Comparison of ENCODE assay signal across 9 cellular contexts in the genomic region with DNA sequence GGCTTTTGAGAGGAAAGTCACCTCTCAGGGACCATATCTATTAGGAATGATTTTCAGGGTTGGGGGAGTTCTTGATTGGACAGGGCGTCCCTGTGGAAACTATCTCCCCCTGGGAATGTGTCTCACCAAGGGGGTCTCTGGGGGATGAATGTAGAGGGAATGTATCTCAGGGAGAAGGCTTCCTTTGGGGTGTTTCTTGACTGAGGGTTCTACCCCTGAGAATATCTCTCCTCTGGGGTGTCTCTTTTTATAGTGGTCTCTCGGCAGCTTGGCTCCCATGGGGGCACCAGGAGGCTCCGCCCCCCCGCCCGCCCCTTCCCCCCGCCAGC. TPM values are rescaled to one million over a fixed set of nuclear protein-coding genes. Genes with fewer than 3 reads are reported as not detected.
DNase-seq lines count a peak whose midpoint lies in the region; ATAC-seq and TF ChIP-seq lines count a peak whose summit lies in the region.
"Had no signal": no experiment of that assay in that cellular context is flagged by ENCODE, and none has a peak within 500 bp of the region (broad histone marks: within the 10 kb centered on the region; RNA-seq: fewer than 3 reads in every experiment).

No MANE protein-coding gene starts in this region.

- CTCF ChIA-PET in naive thymus-derived CD4-positive, alpha-beta T cell (lab: Charles Lee) = no interaction called here

- DNase-seq in DND-41 (no peak), WERI-Rb-1 (no peak), UCSD-AML1 (lab: John Stamatoyannopoulos, UW; ENCODE audit: unreplicated experiment) (no peak)
- DNase-seq in naive thymus-derived CD4-positive, alpha-beta T cell = no peak
- DNase-seq in activated effector memory CD4-positive, alpha-beta T cell treated with anti-CD3 and anti-CD28 coated beads, Interleukin-2, amount 50 U/mL, for 16 hours = no peak
- DNase-seq: NCI-H2107, T1000 had no signal

- TF ChIP-seq CTCF in DND-41 (IDR thresholded peaks at IDR 0.05; ENCODE audit: borderline replicate concordance, extremely low read depth, low read length, poor library complexity, severe bottlenecking) (no peak), WERI-Rb-1 (IDR thresholded peaks at IDR 0.05; ENCODE audit: low read depth, low read length) (no peak)

- peaks cover 0 to 4% (median 0%) of the 10 kb centered on the region in 5 donors for H3K36me3 Mint-ChIP-seq in naive thymus-derived CD4-positive, alpha-beta T cell

- H3K9me3 ChIP-seq in BLaER1 = no peaks in the 10 kb centered on the region
- H3K9me3 ChIP-seq in DND-41 (ENCODE audit: insufficient read depth, low read length, severe bottlenecking) = no peaks in the 10 kb centered on the region
- no peaks in the 10 kb centered on the region for H3K9me3 ChIP-seq in WERI-Rb-1 (ENCODE audit: severe bottlenecking)
- no peaks in the 10 kb centered on the region for H3K9me3 ChIP-seq in naive thymus-derived CD4-positive, alpha-beta T cell (ENCODE audit: control insufficient read depth in 2 of 3, low read length in 3 of 3)

- peak overlapping the region; percentile 37 to 73 (median 66) for H3K4me3 Mint-ChIP-seq in naive thymus-derived CD4-positive, alpha-beta T cell

- peak overlapping the region in 2 of 9 donors; percentile 10 to 24 for H3K27ac Mint-ChIP-seq in naive thymus-derived CD4-positive, alpha-beta T cell

- H2AFZ ChIP-seq in DND-41 (ENCODE audit: low read depth, low read length) = peak overlapping the region; percentile 47

- H3K27me3 Mint-ChIP-seq in naive thymus-derived CD4-positive, alpha-beta T cell = peaks cover 74 to 82% (median 76%) of the 10 kb centered on the region in 5 donors

- H3K9ac ChIP-seq in BLaER1 (no peak overlapping the region), DND-41 (ENCODE audit: low read depth, low read length) (peak overlapping the region; percentile 46)

- peaks cover 0 to 15% (median 5%) of the 10 kb centered on the region in 11 donors for H3K9me3 Mint-ChIP-seq in naive thymus-derived CD4-positive, alpha-beta T cell

- intact Hi-C loops in naive thymus-derived CD4-positive, alpha-beta T cell (cut with micrococcal nuclease) = no loop called here

- peak overlapping the region; percentile 74; the same call in 1 of the 2 replicates for H3K4me3 ChIP-seq in BLaER1
- H3K4me3 ChIP-seq in DND-41 (ENCODE audit: low read depth in 1 of 2, low read length in 2 of 2) = peak overlapping the region; percentile 16 to 60; a peak in 3 of 4 replicates
- peak overlapping the region; percentile 51 for H3K4me3 ChIP-seq in WERI-Rb-1 (ENCODE audit: low read depth, low read length)
- H3K4me3 ChIP-seq in naive thymus-derived CD4-positive, alpha-beta T cell (ENCODE audit: low read length) = peak overlapping the region; percentile 38

- POLR2A ChIA-PET in naive thymus-derived CD4-positive, alpha-beta T cell (lab: Charles Lee) = no interaction called here

- H3K27ac ChIP-seq in BLaER1 = no peak overlapping the region
- peak overlapping the region; percentile 48; the same call in 1 of the 2 replicates for H3K27ac ChIP-seq in DND-41 (ENCODE audit: low read length)
- H3K27ac ChIP-seq in WERI-Rb-1 = peak overlapping the region; percentile 81
- H3K27ac ChIP-seq in naive thymus-derived CD4-positive, alpha-beta T cell (ENCODE audit: low read depth, low read length) = no peak overlapping the region

- no peaks in the 10 kb centered on the region for H3K36me3 ChIP-seq in BLaER1
- H3K36me3 ChIP-seq in DND-41 (ENCODE audit: insufficient read depth, low read length) = no peaks in the 10 kb centered on the region
- H3K36me3 ChIP-seq in WERI-Rb-1 = no peaks in the 10 kb centered on the region
- no peaks in the 10 kb centered on the region for H3K36me3 ChIP-seq in naive thymus-derived CD4-positive, alpha-beta T cell (ENCODE audit: control insufficient read depth in 2 of 3, insufficient read depth in 3 of 3, low read length in 3 of 3)

- peak overlapping the region; percentile 79 for H3K4me2 ChIP-seq in BLaER1
- peak overlapping the region; percentile 89 for H3K4me2 ChIP-seq in DND-41 (ENCODE audit: insufficient read depth, low read length)

- peaks cover 44% of the 10 kb centered on the region for H3K4me1 ChIP-seq in BLaER1
- H3K4me1 ChIP-seq in DND-41 (ENCODE audit: insufficient read depth, low read length) = peaks cover 39% of the 10 kb centered on the region
- H3K4me1 ChIP-seq in naive thymus-derived CD4-positive, alpha-beta T cell (ENCODE audit: control insufficient read depth in 2 of 2, insufficient read depth in 2 of 2, low read length in 2 of 2) = peaks cover 5 to 8% of the 10 kb centered on the region in 2 donors

- no peak for ATAC-seq in DND-41 (ENCODE audit: insufficient read depth, low read depth)
- ATAC-seq in naive thymus-derived CD4-positive, alpha-beta T cell = no peak
- ATAC-seq in GM18498 (IDR thresholded peaks at IDR 0.05; ENCODE audit: unreplicated experiment) = no peak

- no peaks in the 10 kb centered on the region for H3K79me2 ChIP-seq in DND-41 (ENCODE audit: insufficient read depth, low read length)

- H4K20me1 ChIP-seq in BLaER1 = peaks cover 62% of the 10 kb centered on the region
- H4K20me1 ChIP-seq in DND-41 (ENCODE audit: insufficient read depth, low read length) = peaks cover 7% of the 10 kb centered on the region

- peaks cover 7 to 33% (median 23%) of the 10 kb centered on the region in 7 donors for H3K4me1 Mint-ChIP-seq in naive thymus-derived CD4-positive, alpha-beta T cell

- H3K27me3 ChIP-seq in BLaER1 (peaks cover 81% of the 10 kb centered on the region), DND-41 (ENCODE audit: insufficient read depth, low read length, poor library complexity) (no peaks in the 10 kb centered on the region), WERI-Rb-1 (ENCODE audit: insufficient read depth, low read depth, severe bottlenecking) (no peaks in the 10 kb centered on the region)
- peaks cover 15 to 49% of the 10 kb centered on the region in 2 donors for H3K27me3 ChIP-seq in naive thymus-derived CD4-positive, alpha-beta T cell (ENCODE audit: control insufficient read depth in 2 of 2, insufficient read depth in 2 of 2, low read length in 2 of 2)

RNA-seq across cellular contexts. Expression of a gene that starts 1.0 kb away (rescaled TPM):
- total RNA-seq in naive thymus-derived CD4-positive, alpha-beta T cell = not detected
- polyA plus RNA-seq in naive thymus-derived CD4-positive, alpha-beta T cell = not detected

RNA-seq across cellular contexts. Expression of a gene that starts 4.9 kb away (rescaled TPM):
- under 1 TPM in 4 of 5 experiments, not detected in 1; 0.51 to 0.93 (median 0.71) TPM for total RNA-seq in naive thymus-derived CD4-positive, alpha-beta T cell
- 1 to 10 TPM in 1 of 2 donors, under 1 TPM in 1; 0.70 to 3.5 TPM for polyA plus RNA-seq in naive thymus-derived CD4-positive, alpha-beta T cell

RNA-seq across cellular contexts. Expression of a gene that starts 27.0 kb away (rescaled TPM):
- total RNA-seq in naive thymus-derived CD4-positive, alpha-beta T cell = 10 to 100 TPM in 2 of 5 experiments, 1 to 10 TPM in 3; 1.6 to 30.9 (median 9.3) TPM
- polyA plus RNA-seq in naive thymus-derived CD4-positive, alpha-beta T cell = 10 to 100 TPM; 20.3 to 20.4 TPM

RNA-seq across cellular contexts. Expression of a gene that starts 31.5 kb away (rescaled TPM):
- 10 to 100 TPM in 1 of 5 experiments, 1 to 10 TPM in 2, under 1 TPM in 1, not detected in 1; 0.80 to 18.9 (median 2.1) TPM for total RNA-seq in naive thymus-derived CD4-positive, alpha-beta T cell
- not detected for polyA plus RNA-seq in naive thymus-derived CD4-positive, alpha-beta T cell

RNA-seq across cellular contexts. Expression of a gene that starts 31.8 kb away (rescaled TPM):
- total RNA-seq in naive thymus-derived CD4-positive, alpha-beta T cell = 100 to 1,000 TPM in 3 of 5 experiments, 10 to 100 TPM in 2; 75.1 to 297 (median 117) TPM
- 100 to 1,000 TPM; 313 to 359 TPM for polyA plus RNA-seq in naive thymus-derived CD4-positive, alpha-beta T cell

Comparison
In these comparisons a context has a peak if more than half of its experiments do, and no peak if none do; other contexts are left out.
1. H3K27ac ChIP-seq: peak in DND-41 (single experiment) and WERI-Rb-1 (single experiment); none in BLaER1 (single experiment) and naive thymus-derived CD4-positive, alpha-beta T cell (single experiment).
2. Peak in every context shown above with its lines, with median percentiles within 50 percentile points of each other: H3K4me3 ChIP-seq.